Comparison of ENCODE assay signal across 8 cellular contexts in genomic region chr4:184267673-184268573, GRCh38. TPM values are rescaled to one million over a fixed set of nuclear protein-coding genes. Genes with fewer than 3 reads are reported as not detected.
DNase-seq lines count a peak whose midpoint lies in the region; ATAC-seq lines count a peak whose summit lies in the region.

No MANE protein-coding gene starts in this region.

- no peaks in the 10 kb centered on the region for H3K36me3 ChIP-seq in BLaER1 treated with 17β-estradiol and CSF1 and Interleukin-3, amounts not matched to agents 10 nM and 100 nM

- H3K4me1 ChIP-seq in BLaER1 treated with 17β-estradiol and CSF1 and Interleukin-3, amounts not matched to agents 10 nM and 100 nM, result peaks cover 41 to 65% (median 53%) of the 10 kb centered on the region in 10 experiments
- H3K4me1 ChIP-seq in right cardiac atrium (ENCODE audit: control insufficient read depth, insufficient read depth, low read length), result peaks cover 3% of the 10 kb centered on the region

- peak overlapping the region; percentile 60 to 87 (median 73); a peak in 21 of 22 replicates for H3K27ac ChIP-seq in BLaER1 treated with 17β-estradiol and CSF1 and Interleukin-3, amounts not matched to agents 10 nM and 100 nM
- H3K27ac ChIP-seq in right cardiac atrium (ENCODE audit: low read length), result peak overlapping the region; percentile 73

- DNase-seq in SK-MEL-5 (ENCODE audit: low read depth, low spot score), result peak; percentile 78
- DNase-seq in right cardiac atrium, result peak in 1 of 3 donors; percentile 66
- DNase-seq in stimulated activated CD4-positive, alpha-beta T cell treated with anti-CD3 and anti-CD28 coated beads, Interleukin-2, amount 100 ng/mL, for 48 hours, result peak; percentile 62 to 65
- no peak for DNase-seq in NCI-H2081 treated with DMSO at 0.1 percent for 48 hours (lab: John Stamatoyannopoulos, UW)

- intact Hi-C loops in right cardiac atrium (cut with DNase I), result loop anchor here in 2 of 4 donors (5.0 to 10.0 kb wide), 2 partner anchors 207 to 269 kb away; partner anchors contain the start of gene IRF2 (in 1 of the 2)

- H3K4me3 Mint-ChIP-seq in activated naive CD8-positive, alpha-beta T cell, result peak overlapping the region; percentile 88

- peaks cover 49% of the 10 kb centered on the region for H3K4me1 Mint-ChIP-seq in activated naive CD8-positive, alpha-beta T cell (ENCODE audit: low read depth)

- H3K27me3 Mint-ChIP-seq in activated naive CD8-positive, alpha-beta T cell, result no peaks in the 10 kb centered on the region

- H3K27me3 ChIP-seq in BLaER1 treated with 17β-estradiol and CSF1 and Interleukin-3, amounts not matched to agents 10 nM and 100 nM, result no peaks in the 10 kb centered on the region; a peak in 1 of 22 replicates
- H3K27me3 ChIP-seq in right cardiac atrium (ENCODE audit: control insufficient read depth, insufficient read depth), result no peaks in the 10 kb centered on the region

- H3K27ac Mint-ChIP-seq in activated naive CD8-positive, alpha-beta T cell, result peak overlapping the region; percentile 97

- in situ Hi-C loops in SK-MEL-5 (cut with HindIII; ENCODE audit: low pct_unique_long_range_greater_than_20kb, low sequenced_read_pairs), result no loop called here

- H3K9me3 Mint-ChIP-seq in activated naive CD8-positive, alpha-beta T cell (ENCODE audit: low read depth), result no peaks in the 10 kb centered on the region

- H3K4me3 ChIP-seq in BLaER1 treated with 17β-estradiol and CSF1 and Interleukin-3, amounts not matched to agents 10 nM and 100 nM, result peak overlapping the region; percentile 39 to 66 (median 50); a peak in 19 of 20 replicates
- H3K4me3 ChIP-seq in right cardiac atrium (ENCODE audit: low read length), result peak overlapping the region; percentile 39

- peak overlapping the region; percentile 68 to 86 (median 78) for H3K4me2 ChIP-seq in BLaER1 treated with 17β-estradiol and CSF1 and Interleukin-3, amounts not matched to agents 10 nM and 100 nM

- H3K9me3 ChIP-seq in BLaER1 treated with 17β-estradiol and CSF1 and Interleukin-3, amounts not matched to agents 10 nM and 100 nM (replicated peaks in 1 of 11), result no peaks in the 10 kb centered on the region; a peak in 1 of 22 replicates
- no peaks in the 10 kb centered on the region for H3K9me3 ChIP-seq in right cardiac atrium (ENCODE audit: control insufficient read depth, low read length)

- H4K20me1 ChIP-seq in BLaER1 treated with 17β-estradiol and CSF1 and Interleukin-3, amounts not matched to agents 10 nM and 100 nM, result no peaks in the 10 kb centered on the region

- ATAC-seq in GM19397 (IDR thresholded peaks at IDR 0.05; ENCODE audit: unreplicated experiment) (peak; percentile 76), HG03520 (IDR thresholded peaks at IDR 0.05; ENCODE audit: unreplicated experiment) (peak; percentile 70), right cardiac atrium (peak; percentile 22 to 45)

- H3K36me3 Mint-ChIP-seq in activated naive CD8-positive, alpha-beta T cell, result no peaks in the 10 kb centered on the region

- H3K9ac ChIP-seq in BLaER1 treated with 17β-estradiol and CSF1 and Interleukin-3, amounts not matched to agents 10 nM and 100 nM, result peak overlapping the region; percentile 60 to 77 (median 68); a peak in 21 of 22 replicates

- WGBS in right cardiac atrium, result 66% methylated on average over 22 of the region's 22 CpGs

RNA-seq across cellular contexts. Expression of gene ENPP6, which starts 50.2 kb away (rescaled TPM):
- not detected in 2 replicates for total RNA-seq in SK-MEL-5 (2014; rRNA removed; shearing (Covaris generic))
- polyA plus RNA-seq in SK-MEL-5 (2015; cell fraction: cytosol; rRNA removed), result not detected in 2 replicates
- polyA plus RNA-seq in SK-MEL-5 (2015; cell fraction: nucleus; rRNA removed), result not detected in 2 replicates
- under 1 TPM in 2 of 4 donors, not detected in 2; 0.12 to 0.31 TPM for total RNA-seq in right cardiac atrium
- polyA plus RNA-seq in right cardiac atrium, result 0.05 TPM
